8 cellular contexts compared by ENCODE assay signal in the genomic region with DNA sequence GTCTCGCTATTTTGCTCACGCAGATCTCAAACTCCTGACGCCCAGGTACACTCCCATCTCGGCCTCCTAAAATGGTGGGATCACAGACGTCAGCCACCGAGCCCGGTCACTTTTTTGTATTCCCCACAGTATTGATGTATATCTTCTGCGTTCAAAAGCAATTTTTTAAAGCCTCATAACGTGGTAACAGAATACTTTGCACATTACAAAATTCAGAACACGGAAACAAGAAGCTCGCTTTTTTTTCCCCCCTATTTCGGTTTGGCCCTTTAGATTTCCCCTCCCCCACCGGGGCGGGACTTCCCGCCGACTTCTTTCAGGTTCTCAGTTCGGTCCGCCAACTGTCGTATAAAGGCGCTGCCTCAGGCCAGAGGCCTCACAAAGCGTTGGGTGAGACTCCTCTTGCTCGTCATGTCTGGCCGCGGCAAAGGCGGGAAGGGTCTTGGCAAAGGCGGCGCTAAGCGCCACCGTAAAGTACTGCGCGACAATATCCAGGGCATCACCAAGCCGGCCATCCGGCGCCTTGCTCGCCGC.
DNase-seq lines count a peak whose midpoint lies in the region; ATAC-seq and TF ChIP-seq lines count a peak whose summit lies in the region.
"Not testable (repeated sequence)": the region's sequence is repeated elsewhere in the genome, so short reads cannot be mapped to it uniquely, and the experiment has no call there.

No MANE protein-coding gene starts in this region.

- DNase-seq in CD1c-positive myeloid dendritic cell (ENCODE audit: extremely low spot score) (peak; percentile 60), NCI-H345 treated with DMSO at 0.1 percent for 48 hours (lab: John Stamatoyannopoulos, UW; ENCODE audit: unreplicated experiment) (peak; percentile 66), WTC11 (ENCODE audit: low spot score) (peak; percentile 76), cerebellar cortex (ENCODE audit: low spot score) (peak; percentile 63), kidney tubule cell (ENCODE audit: low spot score) (peak; percentile 63), spleen (peak; percentile 89)

- peak overlapping the region; percentile 99 for H3K27ac Mint-ChIP-seq in WTC11

- H3K27me3 Mint-ChIP-seq in WTC11 (ENCODE audit: low read depth): not testable (repeated sequence)

- H3K36me3 ChIP-seq in spleen: not testable (repeated sequence)

- peak overlapping the region; percentile 80 to 96 (median 92) for H3K27ac ChIP-seq in spleen

- peaks cover 0 to 27% (median 14%) of the 10 kb centered on the region in 6 donors for H3K4me1 ChIP-seq in spleen

- WGBS in spleen, 5 donors: 1 to 2% (median 1%) methylated on average over 24 to 28 of the region's 36 CpGs

- peak; percentile 9 for ATAC-seq in GM19452 (IDR thresholded peaks at IDR 0.05; ENCODE audit: unreplicated experiment)
- ATAC-seq in HG03378 (IDR thresholded peaks at IDR 0.05; ENCODE audit: unreplicated experiment): peak; percentile 45
- peak; percentile 80 for ATAC-seq in WTC11

- POLR2A ChIA-PET in WTC11 (lab: Charles Lee): interaction anchor here (0.7 to 5.9 kb wide), 14 partner anchors 9 to 1792 kb away, joined by 3 to 88 read pairs (median 20); a partner anchor contains a TSS

- H3K9me3 ChIP-seq in spleen: not testable (repeated sequence)

- H3K27me3 ChIP-seq in spleen (replicated peaks in 1 of 7): not testable (repeated sequence)

- H3K36me3 Mint-ChIP-seq in WTC11: peaks cover 14% of the 10 kb centered on the region

- not testable (repeated sequence) for TF ChIP-seq POLR2A in spleen (IDR thresholded peaks at IDR 0.05)

- CTCF ChIA-PET in WTC11 (lab: Charles Lee): not testable (repeated sequence)

- H3K4me1 Mint-ChIP-seq in WTC11: peaks cover 25% of the 10 kb centered on the region

- H3K4me3 Mint-ChIP-seq in WTC11: peak overlapping the region; percentile 86

- not testable (repeated sequence) for H3K9me3 Mint-ChIP-seq in WTC11

- intact Hi-C loops in spleen (cut with DNase I; ENCODE audit: low total_unique reads): not testable (repeated sequence)

- TF ChIP-seq CTCF in WTC11 (IDR thresholded peaks at IDR 0.05); spleen (IDR thresholded peaks at IDR 0.05 in 8 of 11, conservative IDR thresholded peaks at IDR 0.05 in 3 of 11): not testable (repeated sequence)

- H3K4me3 ChIP-seq in spleen: peak overlapping the region in 6 of 8 donors; percentile 27 to 70 (median 46)

Comparison
In these comparisons a context has a peak if more than half of its experiments do, and no peak if none do; other contexts are left out.
1. Peak in every context shown above with its lines: DNase-seq, ATAC-seq, H3K4me3 ChIP-seq and H3K27ac ChIP-seq.
2. ATAC-seq: peak in every context shown above with its lines; median percentile 80 in WTC11; 45 in HG03378; 9 in GM19452.